ENCODE assay signal across 23 cellular contexts in the genomic region with DNA sequence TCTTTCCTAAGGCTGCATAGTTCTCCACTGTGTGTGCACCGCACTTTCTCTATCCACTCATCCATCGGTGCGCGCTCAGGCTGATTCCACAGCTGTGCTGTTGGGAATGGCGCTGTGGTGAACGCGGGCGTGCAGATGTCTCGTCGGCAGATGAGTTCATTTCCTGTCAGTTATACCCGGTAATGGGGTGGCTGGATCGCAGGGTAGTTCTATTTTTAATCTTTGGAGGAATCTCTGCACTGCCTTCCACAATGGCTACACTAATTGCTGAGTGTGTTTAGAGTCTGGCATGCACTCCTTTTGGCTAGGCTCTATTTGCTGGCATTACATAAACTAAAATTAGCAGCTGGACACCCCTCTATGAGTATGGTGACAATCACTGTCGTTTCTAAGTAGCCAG. TPM values are rescaled to one million over a fixed set of nuclear protein-coding genes. Genes with fewer than 3 reads are reported as not detected.
DNase-seq lines count a peak whose midpoint lies in the region; ATAC-seq and TF ChIP-seq lines count a peak whose summit lies in the region.
"Had no signal": no experiment of that assay in that cellular context is flagged by ENCODE, and none has a peak within 500 bp of the region (broad histone marks: within the 10 kb centered on the region; RNA-seq: fewer than 3 reads in every experiment).

No MANE protein-coding gene starts in this region.

- peak; percentile 86 to 92 (median 92) for ATAC-seq in psoas muscle
- ATAC-seq: stimulated activated memory B cell treated with anti-CD40 and anti-IgM and Interleukin-4, amounts not matched to agents 10 μg/mL and 1 μg/mL and 100 μg/mL, for 72 hours had no signal

- peak overlapping the region; percentile 85 for H3K27ac ChIP-seq in psoas muscle
- no peak overlapping the region for H3K27ac ChIP-seq in CD8-positive, alpha-beta memory T cell (ENCODE audit: low read depth, low read length)
- no peak overlapping the region for H3K27ac ChIP-seq in endodermal cell (ENCODE audit: low read depth, low read length)
- H3K27ac ChIP-seq: neutrophil, transverse colon had no signal

- peaks cover 9% of the 10 kb centered on the region for H3K4me1 ChIP-seq in psoas muscle
- no peaks in the 10 kb centered on the region for H3K4me1 ChIP-seq in CD8-positive, alpha-beta memory T cell (ENCODE audit: insufficient read depth, low read length)
- peaks cover 4% of the 10 kb centered on the region for H3K4me1 ChIP-seq in endodermal cell (ENCODE audit: control insufficient read depth, insufficient read depth, low read length)
- H3K4me1 ChIP-seq: transverse colon had no signal

- peaks cover 68% of the 10 kb centered on the region for H3K36me3 Mint-ChIP-seq in activated CD4-positive, alpha-beta memory T cell treated with anti-CD3 and anti-CD28 coated beads, Interleukin-2, amount 10 ng/mL, durations not matched to agents 7 days and 5 days (ENCODE audit: low read depth)
- H3K36me3 Mint-ChIP-seq in activated CD4-positive, alpha-beta memory T cell treated with anti-CD3 and anti-CD28 coated beads for 36 hours: peaks cover 69% of the 10 kb centered on the region
- peaks cover 71% of the 10 kb centered on the region for H3K36me3 Mint-ChIP-seq in activated T-helper 2 cell treated with anti-CD3 and anti-CD28 coated beads, Interferon-gamma antibody, Interleukin-2, Interleukin-4, amounts not matched to agents 10 μg/mL and 5 μg/mL and 100 μg/mL, durations not matched to agents 14 hours and 24 hours and 36 hours (ENCODE audit: low read depth)
- peaks cover 31 to 96% (median 35%) of the 10 kb centered on the region in 3 donors for H3K36me3 Mint-ChIP-seq in CD8-positive, alpha-beta memory T cell
- peaks cover 63% of the 10 kb centered on the region for H3K36me3 Mint-ChIP-seq in endodermal cell (ENCODE audit: low read depth)

- intact Hi-C loops in activated CD4-positive, alpha-beta memory T cell treated with anti-CD3 and anti-CD28 coated beads for 36 hours (cut with micrococcal nuclease): no loop called here
- intact Hi-C loops in activated T-helper 2 cell treated with anti-CD3 and anti-CD28 coated beads, Interferon-gamma antibody, Interleukin-2, Interleukin-4, amounts not matched to agents 10 μg/mL and 5 μg/mL and 100 μg/mL, durations not matched to agents 14 hours and 24 hours and 36 hours (cut with micrococcal nuclease): no loop called here
- intact Hi-C loops in psoas muscle (cut with DNase I): no loop called here

- peak overlapping the region; percentile 40 for H3K27ac Mint-ChIP-seq in activated CD4-positive, alpha-beta memory T cell treated with anti-CD3 and anti-CD28 coated beads, Interleukin-2, amount 10 ng/mL, durations not matched to agents 7 days and 5 days
- no peak overlapping the region for H3K27ac Mint-ChIP-seq in activated CD4-positive, alpha-beta memory T cell treated with anti-CD3 and anti-CD28 coated beads for 36 hours
- H3K27ac Mint-ChIP-seq in activated T-helper 2 cell treated with anti-CD3 and anti-CD28 coated beads, Interferon-gamma antibody, Interleukin-2, Interleukin-4, amounts not matched to agents 10 μg/mL and 5 μg/mL and 100 μg/mL, durations not matched to agents 14 hours and 24 hours and 36 hours: peak overlapping the region; percentile 85
- peak overlapping the region in 1 of 8 donors; percentile 9 for H3K27ac Mint-ChIP-seq in CD8-positive, alpha-beta memory T cell
- H3K27ac Mint-ChIP-seq in endodermal cell: no peak overlapping the region
- H3K27ac Mint-ChIP-seq: activated CD4-positive, alpha-beta T cell treated with anti-CD3 and anti-CD28 coated beads, Interleukin-2, amount 10 ng/mL, durations not matched to agents 7 days and 5 days; memory B cell; stimulated activated memory B cell treated with anti-CD40 and anti-IgM and Interleukin-4, amounts not matched to agents 10 μg/mL and 1 μg/mL and 100 μg/mL, for 72 hours had no signal

- CTCF ChIA-PET in activated CD4-positive, alpha-beta memory T cell treated with anti-CD3 and anti-CD28 coated beads, Interleukin-2, amount 10 ng/mL, durations not matched to agents 7 days and 5 days (lab: Charles Lee): no interaction called here
- CTCF ChIA-PET in activated CD4-positive, alpha-beta memory T cell treated with anti-CD3 and anti-CD28 coated beads for 36 hours (lab: Charles Lee): no interaction called here
- CTCF ChIA-PET in CD8-positive, alpha-beta memory T cell (lab: Charles Lee): no interaction called here

- H3K27me3 ChIP-seq in psoas muscle (ENCODE audit: insufficient read depth in 3 of 3, low read length in 2 of 3) (no peaks in the 10 kb centered on the region), endodermal cell (ENCODE audit: control insufficient read depth, insufficient read depth, low read length, poor library complexity, severe bottlenecking) (no peaks in the 10 kb centered on the region)
- no peaks in the 10 kb centered on the region for H3K27me3 ChIP-seq in CD8-positive, alpha-beta memory T cell (ENCODE audit: insufficient read depth, low read length, poor library complexity, severe bottlenecking)
- H3K27me3 ChIP-seq: neutrophil, transverse colon had no signal

- H3K36me3 ChIP-seq in psoas muscle (ENCODE audit: insufficient read depth in 1 of 2, low read depth in 1 of 2) (peaks cover 0 to 64% of the 10 kb centered on the region in 2 donors), endodermal cell (ENCODE audit: control insufficient read depth, insufficient read depth, low read length) (peaks cover 40% of the 10 kb centered on the region)
- peaks cover 25% of the 10 kb centered on the region for H3K36me3 ChIP-seq in CD8-positive, alpha-beta memory T cell (ENCODE audit: insufficient read depth, low read length)

- peak; percentile 12 for DNase-seq in activated CD4-positive, alpha-beta memory T cell treated with anti-CD3 and anti-CD28 coated beads, Interleukin-2, amount 10 ng/mL, durations not matched to agents 7 days and 5 days
- no peak for DNase-seq in activated CD4-positive, alpha-beta memory T cell treated with anti-CD3 and anti-CD28 coated beads for 36 hours
- DNase-seq in Kasumi-1 (lab: John Stamatoyannopoulos, UW) (peak; percentile 71 to 81), psoas muscle (peak; percentile 39 to 72), endodermal cell (no peak)
- no peak for DNase-seq in activated T-helper 2 cell treated with anti-CD3 and anti-CD28 coated beads, Interferon-gamma antibody, Interleukin-2, Interleukin-4, amounts not matched to agents 10 μg/mL and 5 μg/mL and 100 μg/mL, durations not matched to agents 14 hours and 24 hours and 36 hours (ENCODE audit: low spot score)
- no peak for DNase-seq in CD8-positive, alpha-beta memory T cell
- no peak for DNase-seq in stimulated activated naive CD4-positive, alpha-beta T cell (lab: John Stamatoyannopoulos, UW)
- DNase-seq: ACHN; activated CD4-positive, alpha-beta T cell treated with anti-CD3 and anti-CD28 coated beads, Interleukin-2, amount 10 ng/mL, durations not matched to agents 7 days and 5 days; activated effector memory CD4-positive, alpha-beta T cell treated with Interleukin-2 at 50 U/mL for 16 hours; EL; H7; immature natural killer cell; NCI-H1048; NCI-H2171 treated with DMSO at 0.1 percent for 48 hours; NCI-H774; small intestine; T-helper 9 cell; transverse colon had no signal

- TF ChIP-seq CTCF in psoas muscle (IDR thresholded peaks at IDR 0.05) (no peak), endodermal cell (conservative IDR thresholded peaks at IDR 0.05) (no peak)

- H3K9ac ChIP-seq in endodermal cell (ENCODE audit: extremely low read depth, low read length, poor library complexity, severe bottlenecking): no peak overlapping the region

- no peaks in the 10 kb centered on the region for H3K27me3 Mint-ChIP-seq in activated CD4-positive, alpha-beta memory T cell treated with anti-CD3 and anti-CD28 coated beads, Interleukin-2, amount 10 ng/mL, durations not matched to agents 7 days and 5 days
- H3K27me3 Mint-ChIP-seq in activated CD4-positive, alpha-beta memory T cell treated with anti-CD3 and anti-CD28 coated beads for 36 hours: no peaks in the 10 kb centered on the region
- no peaks in the 10 kb centered on the region for H3K27me3 Mint-ChIP-seq in activated T-helper 2 cell treated with anti-CD3 and anti-CD28 coated beads, Interferon-gamma antibody, Interleukin-2, Interleukin-4, amounts not matched to agents 10 μg/mL and 5 μg/mL and 100 μg/mL, durations not matched to agents 14 hours and 24 hours and 36 hours (ENCODE audit: low read depth)
- peaks cover 0 to 2% of the 10 kb centered on the region in 2 donors for H3K27me3 Mint-ChIP-seq in CD8-positive, alpha-beta memory T cell
- no peaks in the 10 kb centered on the region for H3K27me3 Mint-ChIP-seq in endodermal cell (ENCODE audit: insufficient read depth)
- H3K27me3 Mint-ChIP-seq: activated CD4-positive, alpha-beta T cell treated with anti-CD3 and anti-CD28 coated beads, Interleukin-2, amount 10 ng/mL, durations not matched to agents 7 days and 5 days; memory B cell; stimulated activated memory B cell treated with anti-CD40 and anti-IgM and Interleukin-4, amounts not matched to agents 10 μg/mL and 1 μg/mL and 100 μg/mL, for 72 hours had no signal

- POLR2A ChIA-PET in activated CD4-positive, alpha-beta memory T cell treated with anti-CD3 and anti-CD28 coated beads, Interleukin-2, amount 10 ng/mL, durations not matched to agents 7 days and 5 days (lab: Charles Lee): no interaction called here
- POLR2A ChIA-PET in activated CD4-positive, alpha-beta memory T cell treated with anti-CD3 and anti-CD28 coated beads for 36 hours (lab: Charles Lee): interaction anchor here (1.4 kb wide), 1 partner anchor 10 kb away, joined by 3 read pairs; no protein-coding TSS in a partner anchor
- POLR2A ChIA-PET in CD8-positive, alpha-beta memory T cell (lab: Charles Lee): no interaction called here

- H3K4me3 Mint-ChIP-seq in activated CD4-positive, alpha-beta memory T cell treated with anti-CD3 and anti-CD28 coated beads, Interleukin-2, amount 10 ng/mL, durations not matched to agents 7 days and 5 days: no peak overlapping the region
- no peak overlapping the region for H3K4me3 Mint-ChIP-seq in activated CD4-positive, alpha-beta memory T cell treated with anti-CD3 and anti-CD28 coated beads for 36 hours
- no peak overlapping the region for H3K4me3 Mint-ChIP-seq in activated T-helper 2 cell treated with anti-CD3 and anti-CD28 coated beads, Interferon-gamma antibody, Interleukin-2, Interleukin-4, amounts not matched to agents 10 μg/mL and 5 μg/mL and 100 μg/mL, durations not matched to agents 14 hours and 24 hours and 36 hours (ENCODE audit: low read depth)
- H3K4me3 Mint-ChIP-seq in CD8-positive, alpha-beta memory T cell: no peak overlapping the region
- H3K4me3 Mint-ChIP-seq in endodermal cell: no peak overlapping the region
- H3K4me3 Mint-ChIP-seq: activated CD4-positive, alpha-beta T cell treated with anti-CD3 and anti-CD28 coated beads, Interleukin-2, amount 10 ng/mL, durations not matched to agents 7 days and 5 days; immature natural killer cell; memory B cell; stimulated activated memory B cell treated with anti-CD40 and anti-IgM and Interleukin-4, amounts not matched to agents 10 μg/mL and 1 μg/mL and 100 μg/mL, for 72 hours had no signal

- WGBS in psoas muscle, 3 donors: 20 to 32% (median 23%) methylated on average over 13 of the region's 13 CpGs
- 97 to 98% methylated on average over 9 to 13 of the region's 13 CpGs for WGBS in endodermal cell (ENCODE audit: insufficient coverage in 1 of 2, insufficient read length in 1 of 2), 2 experiments

- H3K9me3 ChIP-seq in psoas muscle: no peaks in the 10 kb centered on the region
- H3K9me3 ChIP-seq in CD8-positive, alpha-beta memory T cell (ENCODE audit: low read length): no peaks in the 10 kb centered on the region
- no peaks in the 10 kb centered on the region for H3K9me3 ChIP-seq in endodermal cell (ENCODE audit: control insufficient read depth, low read length)
- H3K9me3 ChIP-seq: neutrophil, transverse colon had no signal

- H3K4me1 Mint-ChIP-seq in activated CD4-positive, alpha-beta memory T cell treated with anti-CD3 and anti-CD28 coated beads, Interleukin-2, amount 10 ng/mL, durations not matched to agents 7 days and 5 days: peaks cover 5% of the 10 kb centered on the region
- no peaks in the 10 kb centered on the region for H3K4me1 Mint-ChIP-seq in activated CD4-positive, alpha-beta memory T cell treated with anti-CD3 and anti-CD28 coated beads for 36 hours (ENCODE audit: low read depth)
- H3K4me1 Mint-ChIP-seq in activated T-helper 2 cell treated with anti-CD3 and anti-CD28 coated beads, Interferon-gamma antibody, Interleukin-2, Interleukin-4, amounts not matched to agents 10 μg/mL and 5 μg/mL and 100 μg/mL, durations not matched to agents 14 hours and 24 hours and 36 hours (ENCODE audit: low read depth): peaks cover 8% of the 10 kb centered on the region
- H3K4me1 Mint-ChIP-seq in CD8-positive, alpha-beta memory T cell: no peaks in the 10 kb centered on the region
- peaks cover 3% of the 10 kb centered on the region for H3K4me1 Mint-ChIP-seq in endodermal cell
- H3K4me1 Mint-ChIP-seq: immature natural killer cell; stimulated activated memory B cell treated with anti-CD40 and anti-IgM and Interleukin-4, amounts not matched to agents 10 μg/mL and 1 μg/mL and 100 μg/mL, for 72 hours had no signal

- H3K9me3 Mint-ChIP-seq in activated CD4-positive, alpha-beta memory T cell treated with anti-CD3 and anti-CD28 coated beads, Interleukin-2, amount 10 ng/mL, durations not matched to agents 7 days and 5 days: no peaks in the 10 kb centered on the region
- no peaks in the 10 kb centered on the region for H3K9me3 Mint-ChIP-seq in activated CD4-positive, alpha-beta memory T cell treated with anti-CD3 and anti-CD28 coated beads for 36 hours
- H3K9me3 Mint-ChIP-seq in activated T-helper 2 cell treated with anti-CD3 and anti-CD28 coated beads, Interferon-gamma antibody, Interleukin-2, Interleukin-4, amounts not matched to agents 10 μg/mL and 5 μg/mL and 100 μg/mL, durations not matched to agents 14 hours and 24 hours and 36 hours: no peaks in the 10 kb centered on the region
- no peaks in the 10 kb centered on the region for H3K9me3 Mint-ChIP-seq in CD8-positive, alpha-beta memory T cell
- H3K9me3 Mint-ChIP-seq in endodermal cell: no peaks in the 10 kb centered on the region
- H3K9me3 Mint-ChIP-seq: activated CD4-positive, alpha-beta T cell treated with anti-CD3 and anti-CD28 coated beads, Interleukin-2, amount 10 ng/mL, durations not matched to agents 7 days and 5 days; immature natural killer cell; memory B cell; stimulated activated memory B cell treated with anti-CD40 and anti-IgM and Interleukin-4, amounts not matched to agents 10 μg/mL and 1 μg/mL and 100 μg/mL, for 72 hours had no signal

- peak overlapping the region; percentile 42 for H3K4me3 ChIP-seq in psoas muscle
- H3K4me3 ChIP-seq in CD8-positive, alpha-beta memory T cell (ENCODE audit: low read length): no peak overlapping the region
- H3K4me3 ChIP-seq in endodermal cell (ENCODE audit: low read length): no peak overlapping the region
- H3K4me3 ChIP-seq: transverse colon had no signal

RNA-seq across cellular contexts. Expression of a gene that starts 27.9 kb away (rescaled TPM):
- not detected for total RNA-seq in activated CD4-positive, alpha-beta memory T cell treated with anti-CD3 and anti-CD28 coated beads, Interleukin-2, amount 10 ng/mL, durations not matched to agents 7 days and 5 days
- not detected for total RNA-seq in activated CD4-positive, alpha-beta memory T cell treated with anti-CD3 and anti-CD28 coated beads for 36 hours
- total RNA-seq in activated T-helper 2 cell treated with anti-CD3 and anti-CD28 coated beads, Interferon-gamma antibody, Interleukin-2, Interleukin-4, amounts not matched to agents 10 μg/mL and 5 μg/mL and 100 μg/mL, durations not matched to agents 14 hours and 24 hours and 36 hours: 0.21 TPM in 1 of 2 replicates, not detected in the other
- total RNA-seq in psoas muscle (not detected), endodermal cell (not detected)
- polyA plus RNA-seq in psoas muscle: under 1 TPM in 1 of 3 donors, not detected in 2; 0.01 TPM
- total RNA-seq in CD8-positive, alpha-beta memory T cell: not detected
- polyA plus RNA-seq in CD8-positive, alpha-beta memory T cell: not detected
- not detected for polyA plus RNA-seq in endodermal cell (2013, experiment 1 of 2)
- not detected for polyA plus RNA-seq in endodermal cell (2013, experiment 2 of 2)
- total RNA-seq: H7 had no signal
- polyA plus RNA-seq: immature natural killer cell had no signal

RNA-seq across cellular contexts. Expression of a gene that starts 38.7 kb away (rescaled TPM):
- not detected for total RNA-seq in activated CD4-positive, alpha-beta memory T cell treated with anti-CD3 and anti-CD28 coated beads, Interleukin-2, amount 10 ng/mL, durations not matched to agents 7 days and 5 days
- not detected for total RNA-seq in activated CD4-positive, alpha-beta memory T cell treated with anti-CD3 and anti-CD28 coated beads for 36 hours
- total RNA-seq in activated T-helper 2 cell treated with anti-CD3 and anti-CD28 coated beads, Interferon-gamma antibody, Interleukin-2, Interleukin-4, amounts not matched to agents 10 μg/mL and 5 μg/mL and 100 μg/mL, durations not matched to agents 14 hours and 24 hours and 36 hours: not detected in 2 replicates
- total RNA-seq in psoas muscle: not detected
- polyA plus RNA-seq in psoas muscle: not detected
- total RNA-seq in CD8-positive, alpha-beta memory T cell: not detected
- polyA plus RNA-seq in CD8-positive, alpha-beta memory T cell: not detected
- total RNA-seq in endodermal cell: not detected
- polyA plus RNA-seq in endodermal cell (2013, experiment 1 of 2): not detected
- not detected for polyA plus RNA-seq in endodermal cell (2013, experiment 2 of 2)
- total RNA-seq: H7 had no signal
- polyA plus RNA-seq: immature natural killer cell had no signal

RNA-seq across cellular contexts. Expression of a gene that starts 46.1 kb away (rescaled TPM):
- 100 to 1,000 TPM; 141 to 142 TPM for total RNA-seq in activated CD4-positive, alpha-beta memory T cell treated with anti-CD3 and anti-CD28 coated beads, Interleukin-2, amount 10 ng/mL, durations not matched to agents 7 days and 5 days
- 10 to 100 TPM; 85.0 to 91.9 TPM for total RNA-seq in activated CD4-positive, alpha-beta memory T cell treated with anti-CD3 and anti-CD28 coated beads for 36 hours
- 114 and 117 TPM in 2 replicates for total RNA-seq in activated T-helper 2 cell treated with anti-CD3 and anti-CD28 coated beads, Interferon-gamma antibody, Interleukin-2, Interleukin-4, amounts not matched to agents 10 μg/mL and 5 μg/mL and 100 μg/mL, durations not matched to agents 14 hours and 24 hours and 36 hours
- 10 to 100 TPM; 13.0 to 19.3 (median 13.6) TPM for total RNA-seq in psoas muscle
- polyA plus RNA-seq in psoas muscle: 10 to 100 TPM in 2 of 3 donors, 1 to 10 TPM in 1; 7.8 to 14.6 (median 12.0) TPM
- total RNA-seq in CD8-positive, alpha-beta memory T cell: 10 to 100 TPM; 60.3 to 62.5 TPM
- 43.6 TPM for polyA plus RNA-seq in CD8-positive, alpha-beta memory T cell
- total RNA-seq in endodermal cell: 10 to 100 TPM; 51.9 to 61.6 TPM
- 38.2 TPM for polyA plus RNA-seq in endodermal cell (2013, experiment 1 of 2)
- polyA plus RNA-seq in endodermal cell (2013, experiment 2 of 2): 35.9 TPM

RNA-seq across cellular contexts. Expression of a gene that starts 49.1 kb away (rescaled TPM):
- total RNA-seq in activated CD4-positive, alpha-beta memory T cell treated with anti-CD3 and anti-CD28 coated beads, Interleukin-2, amount 10 ng/mL, durations not matched to agents 7 days and 5 days: not detected
- under 1 TPM in 1 of 2 experiments, not detected in 1; 0.27 TPM for total RNA-seq in activated CD4-positive, alpha-beta memory T cell treated with anti-CD3 and anti-CD28 coated beads for 36 hours
- not detected in 2 replicates for total RNA-seq in activated T-helper 2 cell treated with anti-CD3 and anti-CD28 coated beads, Interferon-gamma antibody, Interleukin-2, Interleukin-4, amounts not matched to agents 10 μg/mL and 5 μg/mL and 100 μg/mL, durations not matched to agents 14 hours and 24 hours and 36 hours
- total RNA-seq in psoas muscle: not detected
- polyA plus RNA-seq in psoas muscle: under 1 TPM in 2 of 3 donors, not detected in 1; 0.05 to 0.09 TPM
- not detected for total RNA-seq in CD8-positive, alpha-beta memory T cell
- polyA plus RNA-seq in CD8-positive, alpha-beta memory T cell: not detected
- total RNA-seq in endodermal cell: under 1 TPM in 1 of 2 donors, not detected in 1; 0.31 TPM
- 0.28 TPM for polyA plus RNA-seq in endodermal cell (2013, experiment 1 of 2)
- polyA plus RNA-seq in endodermal cell (2013, experiment 2 of 2): not detected
- total RNA-seq: H7 had no signal
- polyA plus RNA-seq: immature natural killer cell had no signal

RNA-seq across cellular contexts. Expression of a gene that starts 50.9 kb away (rescaled TPM):
- 10 to 100 TPM; 74.4 to 79.6 TPM for total RNA-seq in activated CD4-positive, alpha-beta memory T cell treated with anti-CD3 and anti-CD28 coated beads, Interleukin-2, amount 10 ng/mL, durations not matched to agents 7 days and 5 days
- total RNA-seq in activated CD4-positive, alpha-beta memory T cell treated with anti-CD3 and anti-CD28 coated beads for 36 hours: 10 to 100 TPM; 61.4 to 63.5 TPM
- 129 and 136 TPM in 2 replicates for total RNA-seq in activated T-helper 2 cell treated with anti-CD3 and anti-CD28 coated beads, Interferon-gamma antibody, Interleukin-2, Interleukin-4, amounts not matched to agents 10 μg/mL and 5 μg/mL and 100 μg/mL, durations not matched to agents 14 hours and 24 hours and 36 hours
- 10 to 100 TPM in 2 of 4 donors, 1 to 10 TPM in 2; 5.5 to 15.1 (median 10.1) TPM for total RNA-seq in psoas muscle
- 1 to 10 TPM; 4.9 to 9.0 (median 6.3) TPM for polyA plus RNA-seq in psoas muscle
- total RNA-seq in CD8-positive, alpha-beta memory T cell: 10 to 100 TPM; 41.5 to 42.8 TPM
- polyA plus RNA-seq in CD8-positive, alpha-beta memory T cell: 19.6 TPM
- 100 to 1,000 TPM in 1 of 2 donors, 10 to 100 TPM in 1; 87.7 to 130 TPM for total RNA-seq in endodermal cell
- polyA plus RNA-seq in endodermal cell (2013, experiment 1 of 2): 148 TPM
- 147 TPM for polyA plus RNA-seq in endodermal cell (2013, experiment 2 of 2)

Comparison
In these comparisons a context has a peak if more than half of its experiments do, and no peak if none do; other contexts are left out.
1. DNase-seq: peak in activated CD4-positive, alpha-beta memory T cell treated with anti-CD3 and anti-CD28 coated beads, Interleukin-2, amount 10 ng/mL, durations not matched to agents 7 days and 5 days (single experiment), Kasumi-1 (2 of 2) and psoas muscle (2 of 2); none in activated CD4-positive, alpha-beta memory T cell treated with anti-CD3 and anti-CD28 coated beads for 36 hours (single experiment), activated T-helper 2 cell treated with anti-CD3 and anti-CD28 coated beads, Interferon-gamma antibody, Interleukin-2, Interleukin-4, amounts not matched to agents 10 μg/mL and 5 μg/mL and 100 μg/mL, durations not matched to agents 14 hours and 24 hours and 36 hours (single experiment), CD8-positive, alpha-beta memory T cell (0 of 5), stimulated activated naive CD4-positive, alpha-beta T cell (0 of 6) and endodermal cell (single experiment).
2. H3K27ac Mint-ChIP-seq: peak in activated CD4-positive, alpha-beta memory T cell treated with anti-CD3 and anti-CD28 coated beads, Interleukin-2, amount 10 ng/mL, durations not matched to agents 7 days and 5 days (single experiment) and activated T-helper 2 cell treated with anti-CD3 and anti-CD28 coated beads, Interferon-gamma antibody, Interleukin-2, Interleukin-4, amounts not matched to agents 10 μg/mL and 5 μg/mL and 100 μg/mL, durations not matched to agents 14 hours and 24 hours and 36 hours (single experiment); none in activated CD4-positive, alpha-beta memory T cell treated with anti-CD3 and anti-CD28 coated beads for 36 hours (single experiment) and endodermal cell (single experiment).